Comparison of ENCODE assay signal across 14 cellular contexts in the genomic region with DNA sequence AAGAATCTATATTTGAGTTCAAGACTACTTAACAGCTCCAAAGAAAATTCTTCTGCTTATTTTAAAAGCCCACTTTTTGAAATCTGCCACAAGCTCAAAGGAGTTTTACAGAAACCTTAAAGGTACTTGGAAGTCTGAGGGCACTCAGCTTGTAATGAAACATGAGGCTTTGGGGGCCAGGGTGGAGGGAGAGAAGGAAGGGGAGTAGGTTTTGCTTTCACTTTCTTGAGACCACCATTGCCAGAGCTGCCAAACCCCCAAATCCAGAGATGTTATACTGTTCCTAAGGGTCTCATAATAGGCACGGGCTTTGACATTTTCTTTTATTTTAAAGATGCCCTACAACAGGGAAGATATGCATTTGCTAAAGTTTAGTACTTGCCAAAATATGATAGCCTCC. TPM values are rescaled to one million over a fixed set of nuclear protein-coding genes. Genes with fewer than 3 reads are reported as not detected.
DNase-seq lines count a peak whose midpoint lies in the region; ATAC-seq and TF ChIP-seq lines count a peak whose summit lies in the region.
"Had no signal": no experiment of that assay in that cellular context is flagged by ENCODE, and none has a peak within 500 bp of the region (broad histone marks: within the 10 kb centered on the region; RNA-seq: fewer than 3 reads in every experiment).

No MANE protein-coding gene starts in this region.

- H3K79me2 ChIP-seq in OCI-LY1 (ENCODE audit: insufficient read depth, low read length) = peaks cover 36% of the 10 kb centered on the region

- no peaks in the 10 kb centered on the region for H3K9me3 Mint-ChIP-seq in activated CD4-positive, alpha-beta T cell treated with anti-CD3 and anti-CD28 coated beads for 36 hours (ENCODE audit: low read depth)
- H3K9me3 Mint-ChIP-seq in activated naive CD8-positive, alpha-beta T cell treated with anti-CD3 and anti-CD28 coated beads, Interleukin-2, amount 50 U/mL, for 24 hours = no peaks in the 10 kb centered on the region

- H4K20me1 ChIP-seq in OCI-LY1 (ENCODE audit: insufficient read depth, low read length) = no peaks in the 10 kb centered on the region

- H2AFZ ChIP-seq in OCI-LY1 (ENCODE audit: low read length) = no peak overlapping the region

- H3K9me3 ChIP-seq in OCI-LY1 (ENCODE audit: low read length) = no peaks in the 10 kb centered on the region
- H3K9me3 ChIP-seq in neutrophil = no peaks in the 10 kb centered on the region
- H3K9me3 ChIP-seq: HAP-1 had no signal

- no peaks in the 10 kb centered on the region for H3K27me3 Mint-ChIP-seq in activated CD4-positive, alpha-beta T cell treated with anti-CD3 and anti-CD28 coated beads for 36 hours
- no peaks in the 10 kb centered on the region for H3K27me3 Mint-ChIP-seq in activated naive CD8-positive, alpha-beta T cell treated with anti-CD3 and anti-CD28 coated beads, Interleukin-2, amount 50 U/mL, for 24 hours

- H3K4me1 Mint-ChIP-seq in activated CD4-positive, alpha-beta T cell treated with anti-CD3 and anti-CD28 coated beads for 36 hours = peaks cover 92% of the 10 kb centered on the region
- H3K4me1 Mint-ChIP-seq in activated naive CD8-positive, alpha-beta T cell treated with anti-CD3 and anti-CD28 coated beads, Interleukin-2, amount 50 U/mL, for 24 hours = peaks cover 95% of the 10 kb centered on the region

- no peak for ATAC-seq in activated CD4-positive, alpha-beta T cell treated with anti-CD3 and anti-CD28 coated beads for 36 hours
- ATAC-seq in activated naive CD8-positive, alpha-beta T cell treated with anti-CD3 and anti-CD28 coated beads, Interleukin-2, amount 50 U/mL, for 24 hours = no peak
- no peak for ATAC-seq in GM21367 (IDR thresholded peaks at IDR 0.05; ENCODE audit: unreplicated experiment)
- ATAC-seq: HepG2 had no signal

- TF ChIP-seq CTCF in OCI-LY1 (IDR thresholded peaks at IDR 0.05; ENCODE audit: low read length) = no peak
- no peak for TF ChIP-seq CTCF in neutrophil (IDR thresholded peaks at IDR 0.05)

- peak overlapping the region; percentile 57 for H3K4me2 ChIP-seq in OCI-LY1 (ENCODE audit: low read length)

- POLR2A ChIA-PET in activated CD4-positive, alpha-beta T cell treated with anti-CD3 and anti-CD28 coated beads for 36 hours (lab: Charles Lee) = interaction anchor here (0.5 to 0.6 kb wide), 2 partner anchors 50 to 59 kb away, joined by 3 to 5 read pairs; no protein-coding TSS in a partner anchor

- H3K27ac ChIP-seq in OCI-LY1 (ENCODE audit: low read depth, low read length, poor library complexity, severe bottlenecking) (peak overlapping the region; percentile 95), neutrophil (peak overlapping the region; percentile 76)

- H3K27me3 ChIP-seq in OCI-LY1 (ENCODE audit: insufficient read depth, low read length) = no peaks in the 10 kb centered on the region
- H3K27me3 ChIP-seq in neutrophil = no peaks in the 10 kb centered on the region

- peak overlapping the region; percentile 87 for H3K27ac Mint-ChIP-seq in activated CD4-positive, alpha-beta T cell treated with anti-CD3 and anti-CD28 coated beads for 36 hours
- peak overlapping the region; percentile 78 for H3K27ac Mint-ChIP-seq in activated naive CD8-positive, alpha-beta T cell treated with anti-CD3 and anti-CD28 coated beads, Interleukin-2, amount 50 U/mL, for 24 hours

- no peak for DNase-seq in activated CD4-positive, alpha-beta T cell treated with anti-CD3 and anti-CD28 coated beads for 36 hours
- DNase-seq in activated CD4-positive, alpha-beta T cell treated with anti-CD3 and anti-CD28 coated beads for 1 hour = no peak
- no peak for DNase-seq in activated naive CD8-positive, alpha-beta T cell treated with anti-CD3 and anti-CD28 coated beads, Interleukin-2, amount 50 U/mL, for 24 hours
- DNase-seq in NCI-H1092 (lab: John Stamatoyannopoulos, UW) = no peak
- no peak for DNase-seq in GM19238 (ENCODE audit: insufficient read length, low spot score)
- DNase-seq: NCI-H1105 treated with DMSO at 0.1 percent for 48 hours, NCI-H2171, NCI-H82, substantia nigra had no signal

- H3K36me3 ChIP-seq in OCI-LY1 (ENCODE audit: insufficient read depth, low read length) (peaks cover 12% of the 10 kb centered on the region), neutrophil (no peaks in the 10 kb centered on the region)
- H3K36me3 ChIP-seq: HAP-1 had no signal

- H3K4me1 ChIP-seq in OCI-LY1 (ENCODE audit: insufficient read depth, low read length, severe bottlenecking) (peaks cover 100% of the 10 kb centered on the region), neutrophil (ENCODE audit: control insufficient read depth in 1 of 2, insufficient read depth in 1 of 2, low read depth in 1 of 2, low read length in 1 of 2) (peaks cover 88 to 91% of the 10 kb centered on the region in 2 experiments)
- H3K4me1 ChIP-seq: HAP-1 had no signal

- H3K9ac ChIP-seq in OCI-LY1 (ENCODE audit: low read length) = peak overlapping the region; percentile 5

- H3K36me3 Mint-ChIP-seq in activated CD4-positive, alpha-beta T cell treated with anti-CD3 and anti-CD28 coated beads for 36 hours (ENCODE audit: low read depth) = peaks cover 46% of the 10 kb centered on the region
- peaks cover 32% of the 10 kb centered on the region for H3K36me3 Mint-ChIP-seq in activated naive CD8-positive, alpha-beta T cell treated with anti-CD3 and anti-CD28 coated beads, Interleukin-2, amount 50 U/mL, for 24 hours (ENCODE audit: low read depth)

- H3K4me3 ChIP-seq in OCI-LY1 (ENCODE audit: low read depth, low read length, poor library complexity, severe bottlenecking) (peak overlapping the region; percentile 8), neutrophil (ENCODE audit: low read depth in 1 of 2, low read length in 1 of 2) (no peak overlapping the region)
- H3K4me3 ChIP-seq: HAP-1 had no signal

- H3K4me3 Mint-ChIP-seq in activated CD4-positive, alpha-beta T cell treated with anti-CD3 and anti-CD28 coated beads for 36 hours = no peak overlapping the region
- peak overlapping the region; percentile 7 for H3K4me3 Mint-ChIP-seq in activated naive CD8-positive, alpha-beta T cell treated with anti-CD3 and anti-CD28 coated beads, Interleukin-2, amount 50 U/mL, for 24 hours

- no peaks in the 10 kb centered on the region for H3K9me2 ChIP-seq in OCI-LY1 (ENCODE audit: low read depth, low read length)

- CTCF ChIA-PET in activated CD4-positive, alpha-beta T cell treated with anti-CD3 and anti-CD28 coated beads for 36 hours (lab: Charles Lee) = interaction anchor here (0.6 to 2.4 kb wide), 4 partner anchors 11 to 157 kb away, joined by 3 to 13 read pairs (median 4); no protein-coding TSS in a partner anchor

- H3F3A ChIP-seq in OCI-LY1 (ENCODE audit: insufficient read depth, low read length) = peaks cover 9% of the 10 kb centered on the region; the same call in 1 of the 2 replicates

- intact Hi-C loops in activated CD4-positive, alpha-beta T cell treated with anti-CD3 and anti-CD28 coated beads for 36 hours (cut with DNase I, micrococcal nuclease) = no loop called here

RNA-seq across cellular contexts. Expression of gene TNFAIP8, which starts 42.6 kb away (rescaled TPM):
- 100 to 1,000 TPM; 166 to 171 TPM for total RNA-seq in activated CD4-positive, alpha-beta T cell treated with anti-CD3 and anti-CD28 coated beads for 36 hours
